In the genomic region with DNA sequence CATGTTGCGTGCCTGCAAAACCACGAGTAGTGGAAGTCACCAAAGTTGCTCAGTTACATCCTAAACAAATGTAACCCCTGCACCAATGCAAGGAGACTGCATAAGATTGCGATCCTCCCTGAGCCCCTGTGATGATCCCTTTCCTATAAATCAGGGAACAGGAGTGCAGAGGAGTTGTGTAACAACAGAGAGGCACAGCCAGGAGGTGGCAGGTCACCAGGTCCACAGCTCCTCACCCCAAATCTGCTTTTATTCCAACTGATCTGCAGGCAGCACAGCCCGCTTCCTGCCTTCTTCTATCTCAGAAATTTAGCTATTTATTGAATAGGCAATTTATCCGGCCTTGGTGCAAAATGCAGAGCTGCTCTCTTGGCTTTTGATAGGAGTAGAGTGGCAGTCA, we compare ENCODE assay signal across 21 cellular contexts.
"Had no signal": no experiment of that assay in that cellular context is flagged by ENCODE, and none has a peak within 500 bp of the region (broad histone marks: within the 10 kb centered on the region; RNA-seq: fewer than 3 reads in every experiment).

No MANE protein-coding gene starts in this region.

- H3K36me3 Mint-ChIP-seq: immature natural killer cell, mesothelial cell of epicardium had no signal

- H3K27ac Mint-ChIP-seq: immature natural killer cell, mesothelial cell of epicardium had no signal

- H3K4me3 Mint-ChIP-seq: immature natural killer cell, mesothelial cell of epicardium had no signal

- H3K27ac ChIP-seq: coronary artery, dorsolateral prefrontal cortex, esophagus muscularis mucosa, foreskin keratinocyte, gastroesophageal sphincter, heart left ventricle, hepatocyte, left lung, lower lobe of right lung had no signal

- H2AFZ ChIP-seq: hepatocyte had no signal

- H3K9me3 Mint-ChIP-seq: immature natural killer cell had no signal

- H3K4me3 ChIP-seq: coronary artery, dorsolateral prefrontal cortex, esophagus muscularis mucosa, gastroesophageal sphincter, heart left ventricle, hepatocyte, left lung, lower lobe of right lung had no signal

- ATAC-seq: foreskin keratinocyte, gastroesophageal sphincter, heart left ventricle, left colon, left lung, left ventricle myocardium superior, lower lobe of right lung had no signal

- H3K4me1 Mint-ChIP-seq: immature natural killer cell, mesothelial cell of epicardium had no signal

- DNase-seq: dermis blood vessel endothelial cell; dorsolateral prefrontal cortex; effector CD4-positive, alpha-beta T cell; effector memory CD4-positive, alpha-beta T cell; foreskin keratinocyte; heart left ventricle; hypothalamus; immature natural killer cell; islet precursor cell; kidney; kidney glomerular epithelial cell; left colon; left lung; left ventricle myocardium superior; lower lobe of right lung; mesenchymal stem cell had no signal

- H3K4me2 ChIP-seq: hepatocyte had no signal

- H3K9me3 ChIP-seq: lower lobe of right lung had no signal

- H3K4me1 ChIP-seq: foreskin keratinocyte, gastroesophageal sphincter, left lung, lower lobe of right lung had no signal

- H3K79me2 ChIP-seq: hepatocyte had no signal

- H3K27me3 ChIP-seq: dorsolateral prefrontal cortex, esophagus muscularis mucosa, foreskin keratinocyte, gastroesophageal sphincter, heart left ventricle, hepatocyte, left lung had no signal

- H3K36me3 ChIP-seq: esophagus muscularis mucosa, gastroesophageal sphincter, heart left ventricle, left lung, lower lobe of right lung had no signal
